8 cellular contexts compared by ENCODE assay signal in the genomic region with DNA sequence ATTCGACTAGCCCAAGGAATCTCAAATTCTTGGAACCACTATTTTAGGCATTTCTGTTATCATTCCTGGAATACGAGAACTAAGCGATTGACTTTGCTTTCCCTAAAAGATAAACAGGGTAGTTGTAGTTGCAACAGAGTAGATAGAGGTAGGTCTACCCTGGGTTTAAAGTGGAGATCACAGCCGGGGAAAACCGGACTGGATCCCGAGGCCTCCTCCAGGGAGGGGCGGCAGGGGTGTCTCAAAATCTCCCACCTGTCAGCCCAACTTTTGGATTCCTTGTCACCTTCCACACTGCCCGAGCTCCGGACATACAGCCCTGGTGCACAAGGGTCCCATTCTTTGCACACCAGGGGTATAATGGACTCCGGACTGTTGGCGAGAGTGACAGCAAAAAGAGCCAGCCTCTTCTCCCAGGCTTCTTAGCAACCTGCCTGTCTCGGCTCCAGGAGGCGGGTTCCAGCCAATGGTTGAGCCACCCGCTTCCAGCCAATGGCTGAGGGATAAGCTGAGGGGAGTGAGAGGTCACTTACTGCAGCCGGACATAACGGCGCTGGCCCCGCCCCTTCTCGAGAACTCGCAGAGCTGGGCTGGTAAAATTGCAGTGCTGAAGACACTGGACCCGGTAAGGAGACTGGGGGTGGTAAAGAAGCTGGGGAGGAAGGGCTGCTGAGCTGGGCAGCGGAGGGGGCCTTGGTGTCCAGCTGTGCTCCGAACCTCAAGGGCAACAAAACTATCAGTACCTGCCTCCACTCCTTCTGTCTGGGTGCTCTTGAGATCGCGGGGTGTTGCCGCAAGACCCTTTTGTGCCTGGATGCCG. TPM values are rescaled to one million over a fixed set of nuclear protein-coding genes. Genes with fewer than 3 reads are reported as not detected.
A peak's percentile ranks its signal among the peaks of the same experiment; 100 is the strongest.
DNase-seq lines count a peak whose midpoint lies in the region; ATAC-seq and TF ChIP-seq lines count a peak whose summit lies in the region.

A gene (plus strand): TSS at position 562 of the 820 bp plus-strand sequence. CDS start 4,946 bp downstream, outside the sequence.

- peak; percentile 65 for DNase-seq in activated CD4-positive, alpha-beta T cell treated with anti-CD3 and anti-CD28 coated beads for 36 hours
- no peak for DNase-seq in activated CD4-positive, alpha-beta T cell treated with anti-CD3 and anti-CD28 coated beads for 1 hour
- DNase-seq in PC-3 (peak; percentile 98), hypothalamus (lab: John Stamatoyannopoulos, UW) (peak; percentile 36 to 99 (median 94)), prostate gland (ENCODE audit: low spot score) (peak; percentile 98)

- peak; percentile 74 for TF ChIP-seq POLR2A in prostate gland (IDR thresholded peaks at IDR 0.05)

- TF ChIP-seq EP300 in Ishikawa (IDR thresholded peaks at IDR 0.05; ENCODE audit: borderline replicate concordance), result no peak

- H3K27me3 ChIP-seq in PC-3 (ENCODE audit: low read length) (no peaks in the 10 kb centered on the region), prostate gland (replicated peaks; ENCODE audit: insufficient read depth) (no peaks in the 10 kb centered on the region)

- H3K36me3 ChIP-seq in PC-3 (ENCODE audit: low read depth, low read length), result peaks cover 9% of the 10 kb centered on the region; the same call in 1 of the 2 replicates
- peaks cover 3 to 19% of the 10 kb centered on the region in 2 donors for H3K36me3 ChIP-seq in prostate gland

- no TSS peak for BruUV-seq in PC-3 (replicated peaks; lab: Mats Ljungman, UMichigan)

- H3K9me2 ChIP-seq in PC-3 (replicated peaks; ENCODE audit: low read length), result no peaks in the 10 kb centered on the region

- H3K4me1 Mint-ChIP-seq in activated CD4-positive, alpha-beta T cell treated with anti-CD3 and anti-CD28 coated beads for 36 hours, result peaks cover 20% of the 10 kb centered on the region
- peaks cover 33% of the 10 kb centered on the region for H3K4me1 Mint-ChIP-seq in brain

- H3K27ac Mint-ChIP-seq in activated CD4-positive, alpha-beta T cell treated with anti-CD3 and anti-CD28 coated beads for 36 hours, result peak within 1 kb of the TSS; percentile 37
- H3K27ac Mint-ChIP-seq in brain, result peak within 1 kb of the TSS; percentile 94 to 98 (median 97)

- POLR2A ChIA-PET in activated CD4-positive, alpha-beta T cell treated with anti-CD3 and anti-CD28 coated beads for 36 hours (lab: Charles Lee), result interaction anchor here (0.5 to 1.3 kb wide), 9 partner anchors 13 to 217 kb away, joined by 3 to 6 read pairs (median 3); a partner anchor contains a TSS
- POLR2A ChIA-PET in PC-3 (lab: Charles Lee; ENCODE audit: unreplicated experiment), result interaction anchor here (0.5 to 1.5 kb wide), 7 partner anchors 10 to 1848 kb away, joined by 3 to 15 read pairs (median 5); a partner anchor contains a TSS

- peaks cover 5% of the 10 kb centered on the region; the same call in 1 of the 2 replicates for H3K4me1 ChIP-seq in PC-3 (ENCODE audit: insufficient read depth, low read length)
- peaks cover 6% of the 10 kb centered on the region for H3K4me1 ChIP-seq in prostate gland (replicated peaks)

- H3K79me2 ChIP-seq in PC-3 (ENCODE audit: low read length), result peaks cover 12% of the 10 kb centered on the region

- peak within 1 kb of the TSS; percentile 73 for H3K9ac ChIP-seq in PC-3 (ENCODE audit: low read length)

- H3K9me3 ChIP-seq in PC-3 (ENCODE audit: low read length), result no peaks in the 10 kb centered on the region
- no peaks in the 10 kb centered on the region for H3K9me3 ChIP-seq in prostate gland

- under 1% methylated on average over 27 of the region's 27 CpGs for WGBS in prostate gland

- TF ChIP-seq CTCF in PC-3 (conservative IDR thresholded peaks at IDR 0.05; ENCODE audit: low read depth, low read length) (no peak), brain (conservative IDR thresholded peaks at IDR 0.05) (no peak), prostate gland (IDR thresholded peaks at IDR 0.05) (peak in 1 of 4 experiments; percentile 29)

- H3K27me3 Mint-ChIP-seq in activated CD4-positive, alpha-beta T cell treated with anti-CD3 and anti-CD28 coated beads for 36 hours, result peaks cover 3% of the 10 kb centered on the region
- peaks cover 7% of the 10 kb centered on the region for H3K27me3 Mint-ChIP-seq in brain

- H3K4me3 ChIP-seq in PC-3 (ENCODE audit: low read length) (peak within 1 kb of the TSS; percentile 82), prostate gland (peak within 1 kb of the TSS; percentile 51 to 71)

- peak within 1 kb of the TSS; percentile 93 for H3K4me2 ChIP-seq in PC-3 (ENCODE audit: low read length)

- H3K27ac ChIP-seq in PC-3 (ENCODE audit: low read length), result 0 out of 2 replicates have a peak within 1 kb of the TSS, but pooled peaks have one; percentile 5
- H3K27ac ChIP-seq in prostate gland, result peak within 1 kb of the TSS; percentile 81 to 82

- CTCF ChIA-PET in activated CD4-positive, alpha-beta T cell treated with anti-CD3 and anti-CD28 coated beads for 36 hours (lab: Charles Lee), result interaction anchor here (0.6 to 5.8 kb wide), 27 partner anchors 10 to 475 kb away, joined by 3 to 69 read pairs (median 5); a partner anchor contains a TSS
- CTCF ChIA-PET in PC-3 (lab: Charles Lee), result interaction anchor here (0.5 to 3.5 kb wide), 9 partner anchors 10 to 258 kb away, joined by 3 to 29 read pairs (median 7); a partner anchor contains a TSS

- intact Hi-C loops in activated CD4-positive, alpha-beta T cell treated with anti-CD3 and anti-CD28 coated beads for 36 hours (cut with DNase I, micrococcal nuclease), result loop anchor here (1.0 kb wide), 3 partner anchors 32 to 107 kb away; a partner anchor contains a TSS
- intact Hi-C loops in PC-3 (cut with micrococcal nuclease) (loop anchor here (1.0 kb wide), 4 partner anchors 24 to 67 kb away; a partner anchor contains a TSS), prostate gland (cut with DNase I) (loop anchor here (5.0 to 10.0 kb wide), 2 partner anchors 45 to 108 kb away; a partner anchor contains a TSS)

- peak within 1 kb of the TSS; percentile 56 for H3K4me3 Mint-ChIP-seq in activated CD4-positive, alpha-beta T cell treated with anti-CD3 and anti-CD28 coated beads for 36 hours
- peak within 1 kb of the TSS; percentile 94 to 99 (median 97) for H3K4me3 Mint-ChIP-seq in brain

- TF ChIP-seq RAD21 in Ishikawa (IDR thresholded peaks at IDR 0.05; ENCODE audit: low read depth), result no peak

- no peaks in the 10 kb centered on the region for H3K9me3 Mint-ChIP-seq in activated CD4-positive, alpha-beta T cell treated with anti-CD3 and anti-CD28 coated beads for 36 hours (ENCODE audit: low read depth)
- H3K9me3 Mint-ChIP-seq in brain, result no peaks in the 10 kb centered on the region

- peaks cover 8% of the 10 kb centered on the region for H3K36me3 Mint-ChIP-seq in activated CD4-positive, alpha-beta T cell treated with anti-CD3 and anti-CD28 coated beads for 36 hours (ENCODE audit: low read depth)
- peaks cover 36% of the 10 kb centered on the region for H3K36me3 Mint-ChIP-seq in brain

- no peaks in the 10 kb centered on the region for H4K20me1 ChIP-seq in PC-3 (ENCODE audit: low read length)

- H2AFZ ChIP-seq in PC-3 (ENCODE audit: low read length), result peak within 1 kb of the TSS; percentile 84

- ATAC-seq in activated CD4-positive, alpha-beta T cell treated with anti-CD3 and anti-CD28 coated beads for 36 hours, result peak; percentile 87
- peak; percentile 98 for ATAC-seq in GM21825 (IDR thresholded peaks at IDR 0.05; ENCODE audit: unreplicated experiment)
- ATAC-seq in PC-3, result peak; percentile 99

- H3F3A ChIP-seq in PC-3 (ENCODE audit: low read length, unreplicated experiment), result no peaks in the 10 kb centered on the region

TF ChIP-seq in Ishikawa, 13 proteins besides CTCF, POLR2A, EP300 and RAD21 (continues in another document):
- TF ChIP-seq, protein P1, sequence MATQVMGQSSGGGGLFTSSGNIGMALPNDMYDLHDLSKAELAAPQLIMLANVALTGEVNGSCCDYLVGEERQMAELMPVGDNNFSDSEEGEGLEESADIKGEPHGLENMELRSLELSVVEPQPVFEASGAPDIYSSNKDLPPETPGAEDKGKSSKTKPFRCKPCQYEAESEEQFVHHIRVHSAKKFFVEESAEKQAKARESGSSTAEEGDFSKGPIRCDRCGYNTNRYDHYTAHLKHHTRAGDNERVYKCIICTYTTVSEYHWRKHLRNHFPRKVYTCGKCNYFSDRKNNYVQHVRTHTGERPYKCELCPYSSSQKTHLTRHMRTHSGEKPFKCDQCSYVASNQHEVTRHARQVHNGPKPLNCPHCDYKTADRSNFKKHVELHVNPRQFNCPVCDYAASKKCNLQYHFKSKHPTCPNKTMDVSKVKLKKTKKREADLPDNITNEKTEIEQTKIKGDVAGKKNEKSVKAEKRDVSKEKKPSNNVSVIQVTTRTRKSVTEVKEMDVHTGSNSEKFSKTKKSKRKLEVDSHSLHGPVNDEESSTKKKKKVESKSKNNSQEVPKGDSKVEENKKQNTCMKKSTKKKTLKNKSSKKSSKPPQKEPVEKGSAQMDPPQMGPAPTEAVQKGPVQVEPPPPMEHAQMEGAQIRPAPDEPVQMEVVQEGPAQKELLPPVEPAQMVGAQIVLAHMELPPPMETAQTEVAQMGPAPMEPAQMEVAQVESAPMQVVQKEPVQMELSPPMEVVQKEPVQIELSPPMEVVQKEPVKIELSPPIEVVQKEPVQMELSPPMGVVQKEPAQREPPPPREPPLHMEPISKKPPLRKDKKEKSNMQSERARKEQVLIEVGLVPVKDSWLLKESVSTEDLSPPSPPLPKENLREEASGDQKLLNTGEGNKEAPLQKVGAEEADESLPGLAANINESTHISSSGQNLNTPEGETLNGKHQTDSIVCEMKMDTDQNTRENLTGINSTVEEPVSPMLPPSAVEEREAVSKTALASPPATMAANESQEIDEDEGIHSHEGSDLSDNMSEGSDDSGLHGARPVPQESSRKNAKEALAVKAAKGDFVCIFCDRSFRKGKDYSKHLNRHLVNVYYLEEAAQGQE (IDR thresholded peaks at IDR 0.05; ENCODE audit: low read depth), result no peak
- TF ChIP-seq TCF12 (IDR thresholded peaks at IDR 0.05; ENCODE audit: low read depth) (no peak), YY1 (IDR thresholded peaks at IDR 0.05; ENCODE audit: low read depth) (peak; percentile 78), CEBPB (IDR thresholded peaks at IDR 0.05) (0 out of 2 replicates have a peak, but pooled peaks have one; percentile 28), EGR1 (IDR thresholded peaks at IDR 0.05) (no peak)
- TF ChIP-seq, protein P2, sequence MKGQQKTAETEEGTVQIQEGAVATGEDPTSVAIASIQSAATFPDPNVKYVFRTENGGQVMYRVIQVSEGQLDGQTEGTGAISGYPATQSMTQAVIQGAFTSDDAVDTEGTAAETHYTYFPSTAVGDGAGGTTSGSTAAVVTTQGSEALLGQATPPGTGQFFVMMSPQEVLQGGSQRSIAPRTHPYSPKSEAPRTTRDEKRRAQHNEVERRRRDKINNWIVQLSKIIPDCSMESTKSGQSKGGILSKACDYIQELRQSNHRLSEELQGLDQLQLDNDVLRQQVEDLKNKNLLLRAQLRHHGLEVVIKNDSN (IDR thresholded peaks at IDR 0.05), result no peak
- TF ChIP-seq, protein P3, sequence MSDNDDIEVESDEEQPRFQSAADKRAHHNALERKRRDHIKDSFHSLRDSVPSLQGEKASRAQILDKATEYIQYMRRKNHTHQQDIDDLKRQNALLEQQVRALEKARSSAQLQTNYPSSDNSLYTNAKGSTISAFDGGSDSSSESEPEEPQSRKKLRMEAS (IDR thresholded peaks at IDR 0.05), result peak; percentile 23; the same call in 1 of the 2 replicates

RNA-seq across cellular contexts. Expression of the gene that starts here (rescaled TPM):
- total RNA-seq in activated CD4-positive, alpha-beta T cell treated with anti-CD3 and anti-CD28 coated beads for 36 hours, result 1 to 10 TPM; 2.9 to 3.4 TPM
- total RNA-seq in PC-3 (2014; rRNA removed) (18.0 and 33.9 TPM in 2 replicates), prostate gland (10 to 100 TPM; 23.6 to 49.6 TPM)
- polyA plus RNA-seq in brain (ENCODE audit: insufficient read depth, low read depth, low replicate concordance), result 18.4 TPM
